ENCODE assay signal across 19 cellular contexts in genomic region chr15:98894312-98894711, GRCh38.
"Had no signal": no experiment of that assay in that cellular context is flagged by ENCODE, and none has a peak within 500 bp of the region (broad histone marks: within the 10 kb centered on the region; RNA-seq: fewer than 3 reads in every experiment).

No MANE protein-coding gene starts in this region.

- H3K9me3 Mint-ChIP-seq: dendritic cell treated with granulocyte-macrophage colony-stimulating factor and Interleukin-4, amounts not matched to agents 40 ng/mL and 50 ng/mL, for 4 days; naive B cell; neural crest cell had no signal

- H3K4me1 ChIP-seq: psoas muscle had no signal

- H3K27me3 ChIP-seq: esophagus muscularis mucosa, stomach had no signal

- H3K4me1 Mint-ChIP-seq: naive B cell had no signal

- H3K27ac Mint-ChIP-seq: activated naive CD8-positive, alpha-beta T cell; dendritic cell treated with granulocyte-macrophage colony-stimulating factor and Interleukin-4, amounts not matched to agents 40 ng/mL and 50 ng/mL, for 4 days had no signal

- H3K27me3 Mint-ChIP-seq: activated naive CD8-positive, alpha-beta T cell; dendritic cell treated with granulocyte-macrophage colony-stimulating factor and Interleukin-4, amounts not matched to agents 40 ng/mL and 50 ng/mL, for 4 days; naive B cell had no signal

- H3K4me3 ChIP-seq: esophagus muscularis mucosa, psoas muscle, skin epidermis, stomach had no signal

- H3K9me3 ChIP-seq: esophagus muscularis mucosa, psoas muscle, stomach had no signal

- H3K4me3 Mint-ChIP-seq: activated naive CD8-positive, alpha-beta T cell; dendritic cell treated with granulocyte-macrophage colony-stimulating factor and Interleukin-4, amounts not matched to agents 40 ng/mL and 50 ng/mL, for 4 days; neural crest cell had no signal

- H3K27ac ChIP-seq: esophagus muscularis mucosa, psoas muscle, stomach, WERI-Rb-1 had no signal

- ATAC-seq: left ventricle myocardium superior, right cardiac atrium had no signal

- DNase-seq: activated CD4-positive, alpha-beta T cell treated with anti-CD3 and anti-CD28 coated beads for 1 hour; activated CD4-positive, alpha-beta T cell treated with anti-CD3 and anti-CD28 coated beads, Interleukin-2, amount 50 U/mL, for 4 hours; activated gamma-delta T cell treated with Interleukin-2 at 50 U/mL for 16 hours; cerebellar nuclear complex; effector CD8-positive, alpha-beta T cell; left ventricle myocardium superior; naive B cell; psoas muscle; right cardiac atrium; stimulated activated CD4-positive, alpha-beta T cell treated with anti-CD3 and anti-CD28 coated beads, Interleukin-15, amount 100 ng/mL, for 24 hours; stimulated activated CD4-positive, alpha-beta T cell treated with anti-CD3 and anti-CD28 coated beads, Interleukin-2, amount 100 ng/mL, for 48 hours; stomach; T-helper 2 cell; WERI-Rb-1 had no signal
